ENCODE assay signal across 27 cellular contexts in genomic region chr6:12450446-12450845, GRCh38.
"Had no signal": no experiment of that assay in that cellular context is flagged by ENCODE, and none has a peak within 500 bp of the region (broad histone marks: within the 10 kb centered on the region; RNA-seq: fewer than 3 reads in every experiment).

No MANE protein-coding gene starts in this region.

- H3K4me3 ChIP-seq: breast epithelium, SJSA1 had no signal

- ATAC-seq: activated CD8-positive, alpha-beta T cell treated with anti-CD3 and anti-CD28 coated beads, Interleukin-2, amount 10 ng/mL, durations not matched to agents 7 days and 5 days; Panc1; SK-N-SH treated with all-trans-retinoic acid at 6 μM for 48 hours; WTC11 had no signal

- H3K27ac ChIP-seq: breast epithelium, RWPE1, SJSA1 had no signal

- DNase-seq: activated CD4-positive, alpha-beta T cell treated with anti-CD3 and anti-CD28 coated beads for 48 hours; activated CD4-positive, alpha-beta T cell treated with anti-CD3 and anti-CD28 coated beads, Interleukin-2, amount 50 U/mL, for 4 hours; activated CD4-positive, CD25-positive, alpha-beta regulatory T cell treated with anti-CD3 and anti-CD28 coated beads, Interleukin-2, amount 50 U/mL, for 72 hours; activated CD8-positive, alpha-beta memory T cell treated with anti-CD3 and anti-CD28 coated beads, Interleukin-2, amount 50 U/mL, for 48 hours; activated CD8-positive, alpha-beta T cell treated with anti-CD3 and anti-CD28 coated beads, Interleukin-2, amount 10 ng/mL, durations not matched to agents 7 days and 5 days; activated effector memory CD4-positive, alpha-beta T cell treated with Interleukin-2 at 50 U/mL for 16 hours; activated naive CD4-positive, alpha-beta T cell; activated T-cell treated with anti-CD3 and anti-CD28 coated beads, Interleukin-2, amount 50 U/mL, for 1 hour; aorta; caudate nucleus; Karpas-422; NCI-H1105 treated with DMSO at 0.1 percent for 48 hours; NCI-H1436 treated with DMSO at 0.1 percent for 48 hours; NCI-H187; NCI-H2081; NCI-H510A treated with DMSO at 0.1 percent for 48 hours; NCI-H69; NK-92 treated with Interleukin-12 subunit alpha and Interleukin-12 subunit beta, amount 100 ng/mL, for 24 hours; OCI-M1; SHP77; SW 1271 had no signal

- H3K27me3 ChIP-seq: breast epithelium, SJSA1 had no signal

- H3K36me3 ChIP-seq: breast epithelium, SJSA1 had no signal

- H3K9me3 ChIP-seq: SJSA1 had no signal

- H3K4me1 ChIP-seq: breast epithelium, SJSA1 had no signal
